ENCODE assay signal across 1 cellular context in the genomic region with DNA sequence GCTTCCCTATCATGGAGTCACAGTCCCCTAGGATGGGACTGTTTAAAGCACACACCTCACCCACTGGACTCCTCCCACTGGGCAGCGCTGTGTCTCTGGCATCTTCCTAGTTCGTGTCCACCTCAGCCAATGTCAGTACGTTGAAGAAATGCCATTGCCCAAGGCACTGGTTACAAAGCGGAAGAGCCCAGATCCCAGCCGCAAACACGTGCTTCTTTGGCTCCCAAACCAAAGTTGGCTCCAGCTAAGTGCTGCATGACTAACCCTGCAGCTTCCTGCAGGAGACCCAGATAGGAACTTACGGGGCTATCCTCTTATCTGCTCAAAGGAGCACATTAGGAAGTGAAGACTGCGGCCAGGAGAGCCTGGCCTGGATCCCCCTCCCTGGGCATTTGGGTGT.
A peak's percentile ranks its signal among the peaks of the same experiment; 100 is the strongest.
TF ChIP-seq lines count a peak whose summit lies in the region.

No MANE protein-coding gene starts in this region.

TF ChIP-seq in K562, 482 proteins besides CTCF, POLR2A, EP300 and RAD21 (continued from another document):
- TF ChIP-seq, protein P1, sequence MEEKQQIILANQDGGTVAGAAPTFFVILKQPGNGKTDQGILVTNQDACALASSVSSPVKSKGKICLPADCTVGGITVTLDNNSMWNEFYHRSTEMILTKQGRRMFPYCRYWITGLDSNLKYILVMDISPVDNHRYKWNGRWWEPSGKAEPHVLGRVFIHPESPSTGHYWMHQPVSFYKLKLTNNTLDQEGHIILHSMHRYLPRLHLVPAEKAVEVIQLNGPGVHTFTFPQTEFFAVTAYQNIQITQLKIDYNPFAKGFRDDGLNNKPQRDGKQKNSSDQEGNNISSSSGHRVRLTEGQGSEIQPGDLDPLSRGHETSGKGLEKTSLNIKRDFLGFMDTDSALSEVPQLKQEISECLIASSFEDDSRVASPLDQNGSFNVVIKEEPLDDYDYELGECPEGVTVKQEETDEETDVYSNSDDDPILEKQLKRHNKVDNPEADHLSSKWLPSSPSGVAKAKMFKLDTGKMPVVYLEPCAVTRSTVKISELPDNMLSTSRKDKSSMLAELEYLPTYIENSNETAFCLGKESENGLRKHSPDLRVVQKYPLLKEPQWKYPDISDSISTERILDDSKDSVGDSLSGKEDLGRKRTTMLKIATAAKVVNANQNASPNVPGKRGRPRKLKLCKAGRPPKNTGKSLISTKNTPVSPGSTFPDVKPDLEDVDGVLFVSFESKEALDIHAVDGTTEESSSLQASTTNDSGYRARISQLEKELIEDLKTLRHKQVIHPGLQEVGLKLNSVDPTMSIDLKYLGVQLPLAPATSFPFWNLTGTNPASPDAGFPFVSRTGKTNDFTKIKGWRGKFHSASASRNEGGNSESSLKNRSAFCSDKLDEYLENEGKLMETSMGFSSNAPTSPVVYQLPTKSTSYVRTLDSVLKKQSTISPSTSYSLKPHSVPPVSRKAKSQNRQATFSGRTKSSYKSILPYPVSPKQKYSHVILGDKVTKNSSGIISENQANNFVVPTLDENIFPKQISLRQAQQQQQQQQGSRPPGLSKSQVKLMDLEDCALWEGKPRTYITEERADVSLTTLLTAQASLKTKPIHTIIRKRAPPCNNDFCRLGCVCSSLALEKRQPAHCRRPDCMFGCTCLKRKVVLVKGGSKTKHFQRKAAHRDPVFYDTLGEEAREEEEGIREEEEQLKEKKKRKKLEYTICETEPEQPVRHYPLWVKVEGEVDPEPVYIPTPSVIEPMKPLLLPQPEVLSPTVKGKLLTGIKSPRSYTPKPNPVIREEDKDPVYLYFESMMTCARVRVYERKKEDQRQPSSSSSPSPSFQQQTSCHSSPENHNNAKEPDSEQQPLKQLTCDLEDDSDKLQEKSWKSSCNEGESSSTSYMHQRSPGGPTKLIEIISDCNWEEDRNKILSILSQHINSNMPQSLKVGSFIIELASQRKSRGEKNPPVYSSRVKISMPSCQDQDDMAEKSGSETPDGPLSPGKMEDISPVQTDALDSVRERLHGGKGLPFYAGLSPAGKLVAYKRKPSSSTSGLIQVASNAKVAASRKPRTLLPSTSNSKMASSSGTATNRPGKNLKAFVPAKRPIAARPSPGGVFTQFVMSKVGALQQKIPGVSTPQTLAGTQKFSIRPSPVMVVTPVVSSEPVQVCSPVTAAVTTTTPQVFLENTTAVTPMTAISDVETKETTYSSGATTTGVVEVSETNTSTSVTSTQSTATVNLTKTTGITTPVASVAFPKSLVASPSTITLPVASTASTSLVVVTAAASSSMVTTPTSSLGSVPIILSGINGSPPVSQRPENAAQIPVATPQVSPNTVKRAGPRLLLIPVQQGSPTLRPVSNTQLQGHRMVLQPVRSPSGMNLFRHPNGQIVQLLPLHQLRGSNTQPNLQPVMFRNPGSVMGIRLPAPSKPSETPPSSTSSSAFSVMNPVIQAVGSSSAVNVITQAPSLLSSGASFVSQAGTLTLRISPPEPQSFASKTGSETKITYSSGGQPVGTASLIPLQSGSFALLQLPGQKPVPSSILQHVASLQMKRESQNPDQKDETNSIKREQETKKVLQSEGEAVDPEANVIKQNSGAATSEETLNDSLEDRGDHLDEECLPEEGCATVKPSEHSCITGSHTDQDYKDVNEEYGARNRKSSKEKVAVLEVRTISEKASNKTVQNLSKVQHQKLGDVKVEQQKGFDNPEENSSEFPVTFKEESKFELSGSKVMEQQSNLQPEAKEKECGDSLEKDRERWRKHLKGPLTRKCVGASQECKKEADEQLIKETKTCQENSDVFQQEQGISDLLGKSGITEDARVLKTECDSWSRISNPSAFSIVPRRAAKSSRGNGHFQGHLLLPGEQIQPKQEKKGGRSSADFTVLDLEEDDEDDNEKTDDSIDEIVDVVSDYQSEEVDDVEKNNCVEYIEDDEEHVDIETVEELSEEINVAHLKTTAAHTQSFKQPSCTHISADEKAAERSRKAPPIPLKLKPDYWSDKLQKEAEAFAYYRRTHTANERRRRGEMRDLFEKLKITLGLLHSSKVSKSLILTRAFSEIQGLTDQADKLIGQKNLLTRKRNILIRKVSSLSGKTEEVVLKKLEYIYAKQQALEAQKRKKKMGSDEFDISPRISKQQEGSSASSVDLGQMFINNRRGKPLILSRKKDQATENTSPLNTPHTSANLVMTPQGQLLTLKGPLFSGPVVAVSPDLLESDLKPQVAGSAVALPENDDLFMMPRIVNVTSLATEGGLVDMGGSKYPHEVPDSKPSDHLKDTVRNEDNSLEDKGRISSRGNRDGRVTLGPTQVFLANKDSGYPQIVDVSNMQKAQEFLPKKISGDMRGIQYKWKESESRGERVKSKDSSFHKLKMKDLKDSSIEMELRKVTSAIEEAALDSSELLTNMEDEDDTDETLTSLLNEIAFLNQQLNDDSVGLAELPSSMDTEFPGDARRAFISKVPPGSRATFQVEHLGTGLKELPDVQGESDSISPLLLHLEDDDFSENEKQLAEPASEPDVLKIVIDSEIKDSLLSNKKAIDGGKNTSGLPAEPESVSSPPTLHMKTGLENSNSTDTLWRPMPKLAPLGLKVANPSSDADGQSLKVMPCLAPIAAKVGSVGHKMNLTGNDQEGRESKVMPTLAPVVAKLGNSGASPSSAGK (IDR thresholded peaks at IDR 0.05), result peak; percentile 78
- no peak for TF ChIP-seq KDM2B (CRISPR knock-in tag; IDR thresholded peaks at IDR 0.05)
- TF ChIP-seq, protein P2, sequence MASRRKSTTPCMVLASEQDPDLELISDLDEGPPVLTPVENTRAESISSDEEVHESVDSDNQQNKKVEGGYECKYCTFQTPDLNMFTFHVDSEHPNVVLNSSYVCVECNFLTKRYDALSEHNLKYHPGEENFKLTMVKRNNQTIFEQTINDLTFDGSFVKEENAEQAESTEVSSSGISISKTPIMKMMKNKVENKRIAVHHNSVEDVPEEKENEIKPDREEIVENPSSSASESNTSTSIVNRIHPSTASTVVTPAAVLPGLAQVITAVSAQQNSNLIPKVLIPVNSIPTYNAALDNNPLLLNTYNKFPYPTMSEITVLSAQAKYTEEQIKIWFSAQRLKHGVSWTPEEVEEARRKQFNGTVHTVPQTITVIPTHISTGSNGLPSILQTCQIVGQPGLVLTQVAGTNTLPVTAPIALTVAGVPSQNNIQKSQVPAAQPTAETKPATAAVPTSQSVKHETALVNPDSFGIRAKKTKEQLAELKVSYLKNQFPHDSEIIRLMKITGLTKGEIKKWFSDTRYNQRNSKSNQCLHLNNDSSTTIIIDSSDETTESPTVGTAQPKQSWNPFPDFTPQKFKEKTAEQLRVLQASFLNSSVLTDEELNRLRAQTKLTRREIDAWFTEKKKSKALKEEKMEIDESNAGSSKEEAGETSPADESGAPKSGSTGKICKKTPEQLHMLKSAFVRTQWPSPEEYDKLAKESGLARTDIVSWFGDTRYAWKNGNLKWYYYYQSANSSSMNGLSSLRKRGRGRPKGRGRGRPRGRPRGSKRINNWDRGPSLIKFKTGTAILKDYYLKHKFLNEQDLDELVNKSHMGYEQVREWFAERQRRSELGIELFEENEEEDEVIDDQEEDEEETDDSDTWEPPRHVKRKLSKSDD (conservative IDR thresholded peaks at IDR 0.05; ENCODE audit: low read length), result no peak
- no peak for TF ChIP-seq ZNF766 (CRISPR knock-in tag; conservative IDR thresholded peaks at IDR 0.05)
